Comparison of ENCODE assay signal across 8 cellular contexts in the genomic region with DNA sequence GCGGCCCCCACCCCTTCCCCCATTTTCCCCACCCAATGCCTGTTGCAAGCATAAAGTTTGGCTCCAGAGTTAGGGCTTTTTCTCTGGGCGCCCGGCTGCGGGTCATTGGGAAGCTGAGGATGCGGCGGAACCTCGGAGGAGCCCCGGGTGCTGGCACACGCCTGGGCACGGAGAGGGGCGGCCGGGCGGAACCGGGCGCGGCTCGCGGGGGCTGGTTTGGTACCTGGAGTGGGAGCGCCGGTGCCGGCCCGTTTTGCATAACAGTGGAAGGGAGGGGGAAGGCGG. TPM values are rescaled to one million over a fixed set of nuclear protein-coding genes. Genes with fewer than 3 reads are reported as not detected.
DNase-seq lines count a peak whose midpoint lies in the region; ATAC-seq and FAIRE-seq lines count a peak whose summit lies in the region.

No MANE protein-coding gene starts in this region.

- peaks cover 13% of the 10 kb centered on the region for H3K27me3 Mint-ChIP-seq in T-helper 2 cell treated with Interferon-gamma antibody and Interleukin-4, amounts not matched to agents 5 μg/mL and 100 μg/mL, for 36 hours (ENCODE audit: low read depth)
- no peaks in the 10 kb centered on the region for H3K27me3 Mint-ChIP-seq in T-cell

- POLR2A ChIA-PET in T-cell (lab: Charles Lee) = no interaction called here

- 1% methylated on average over 16 to 23 of the region's 23 CpGs for WGBS in small intestine, 3 donors

- no peak for DNase-seq in T-helper 2 cell treated with Interferon-gamma antibody and Interleukin-4, amounts not matched to agents 5 μg/mL and 100 μg/mL, for 36 hours (ENCODE audit: low spot score)
- DNase-seq in T-helper 2 cell (no peak), T-cell (no peak), glomerular visceral epithelial cell (ENCODE audit: extremely low spot score) (peak; percentile 23), small intestine (no peak), NCI-H187 (lab: John Stamatoyannopoulos, UW) (no peak)

- peak overlapping the region; percentile 52 for H3K27ac Mint-ChIP-seq in T-helper 2 cell treated with Interferon-gamma antibody and Interleukin-4, amounts not matched to agents 5 μg/mL and 100 μg/mL, for 36 hours
- H3K27ac Mint-ChIP-seq in T-cell = peak overlapping the region; percentile 27 to 34

- no peaks in the 10 kb centered on the region for H3K9me3 Mint-ChIP-seq in T-helper 2 cell treated with Interferon-gamma antibody and Interleukin-4, amounts not matched to agents 5 μg/mL and 100 μg/mL, for 36 hours
- no peaks in the 10 kb centered on the region for H3K9me3 Mint-ChIP-seq in T-cell

- FAIRE-seq in small intestine (lab: Jason Lieb, UNC) = no peak

- no peaks in the 10 kb centered on the region for H3K36me3 ChIP-seq in small intestine (ENCODE audit: control insufficient read depth in 2 of 2, insufficient read depth in 2 of 2, low read length in 2 of 2)

- H3K27ac ChIP-seq in small intestine (ENCODE audit: low read depth in 1 of 2, low read length in 1 of 2) = peak overlapping the region; percentile 92 to 95

- H3K36me3 Mint-ChIP-seq in T-helper 2 cell treated with Interferon-gamma antibody and Interleukin-4, amounts not matched to agents 5 μg/mL and 100 μg/mL, for 36 hours (ENCODE audit: low read depth) = no peaks in the 10 kb centered on the region
- no peaks in the 10 kb centered on the region for H3K36me3 Mint-ChIP-seq in T-cell

- H3K4me3 ChIP-seq in small intestine (ENCODE audit: low read depth in 1 of 2, low read length in 2 of 2) = peak overlapping the region; percentile 84 to 92

- ATAC-seq in T-cell (replicated peaks in 1 of 4) (no peak), HG02870 (IDR thresholded peaks at IDR 0.05; ENCODE audit: unreplicated experiment) (no peak), GM21529 (IDR thresholded peaks at IDR 0.05; ENCODE audit: unreplicated experiment) (no peak)

- CTCF ChIA-PET in T-cell (lab: Charles Lee) = interaction anchor here in 1 of 2 donors (0.6 to 0.7 kb wide), 2 partner anchors 1482 to 1516 kb away, joined by 4 to 7 read pairs; no protein-coding TSS in a partner anchor

- peak overlapping the region; percentile 83 for H3K4me3 Mint-ChIP-seq in T-helper 2 cell treated with Interferon-gamma antibody and Interleukin-4, amounts not matched to agents 5 μg/mL and 100 μg/mL, for 36 hours
- peak overlapping the region; percentile 82 to 88 (median 84) for H3K4me3 Mint-ChIP-seq in T-cell

- no peaks in the 10 kb centered on the region for H3K27me3 ChIP-seq in small intestine (ENCODE audit: control insufficient read depth in 2 of 2, insufficient read depth in 2 of 2, low read length in 2 of 2)

- peaks cover 0 to 5% of the 10 kb centered on the region in 2 donors for H3K4me1 ChIP-seq in small intestine (ENCODE audit: control insufficient read depth in 2 of 2, insufficient read depth in 1 of 2, low read depth in 1 of 2, low read length in 1 of 2)

- H3K4me1 Mint-ChIP-seq in T-helper 2 cell treated with Interferon-gamma antibody and Interleukin-4, amounts not matched to agents 5 μg/mL and 100 μg/mL, for 36 hours (ENCODE audit: low read depth) = peaks cover 5% of the 10 kb centered on the region
- peaks cover 4 to 11% (median 5%) of the 10 kb centered on the region in 3 donors for H3K4me1 Mint-ChIP-seq in T-cell

- no peaks in the 10 kb centered on the region for H3K9me3 ChIP-seq in small intestine (ENCODE audit: control insufficient read depth, low read depth)

RNA-seq across cellular contexts. Expression of a gene that starts 1.2 kb away (rescaled TPM):
- total RNA-seq in T-cell = 1 to 10 TPM; 4.3 to 6.0 (median 5.8) TPM
- polyA plus RNA-seq in small intestine = 1 to 10 TPM; 3.0 to 8.9 (median 5.6) TPM
